In the genomic region with DNA sequence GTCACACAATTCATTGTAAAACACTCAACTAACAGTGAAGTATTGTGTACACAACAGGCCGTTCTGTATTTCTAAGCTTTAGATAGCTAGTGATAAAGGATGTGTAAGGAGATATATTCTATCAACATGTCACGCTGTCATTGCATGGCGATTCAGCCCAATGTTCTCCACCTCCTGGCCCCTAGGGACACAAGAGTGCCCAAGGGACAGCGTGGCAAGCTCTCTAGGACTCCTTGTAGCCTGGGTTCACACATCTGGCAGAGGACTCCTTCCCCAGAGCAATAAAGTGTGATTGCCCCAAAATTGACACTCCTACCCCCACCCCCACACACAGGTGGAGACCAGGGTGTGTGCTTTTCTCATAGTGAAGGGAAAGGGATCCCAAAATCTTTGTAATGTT, we compare ENCODE assay signal across 1 cellular context.
A peak's percentile ranks its signal among the peaks of the same experiment; 100 is the strongest.
TF ChIP-seq lines count a peak whose summit lies in the region.

No MANE protein-coding gene starts in this region.

TF ChIP-seq in K562, 482 proteins besides CTCF, POLR2A, EP300 and RAD21:
- TF ChIP-seq PHB (CRISPR knock-in tag; IDR thresholded peaks at IDR 0.05) (no peak), SP2 (IDR thresholded peaks at IDR 0.05; ENCODE audit: extremely low read depth, low read depth, low read length, poor library complexity, severe bottlenecking) (peak; percentile 38), NR2F6 (CRISPR knock-in tag; IDR thresholded peaks at IDR 0.05) (no peak), ARNT (IDR thresholded peaks at IDR 0.05) (no peak), KAT2B (IDR thresholded peaks at IDR 0.05; ENCODE audit: low read depth, low read length) (no peak)
- TF ChIP-seq, protein P1, sequence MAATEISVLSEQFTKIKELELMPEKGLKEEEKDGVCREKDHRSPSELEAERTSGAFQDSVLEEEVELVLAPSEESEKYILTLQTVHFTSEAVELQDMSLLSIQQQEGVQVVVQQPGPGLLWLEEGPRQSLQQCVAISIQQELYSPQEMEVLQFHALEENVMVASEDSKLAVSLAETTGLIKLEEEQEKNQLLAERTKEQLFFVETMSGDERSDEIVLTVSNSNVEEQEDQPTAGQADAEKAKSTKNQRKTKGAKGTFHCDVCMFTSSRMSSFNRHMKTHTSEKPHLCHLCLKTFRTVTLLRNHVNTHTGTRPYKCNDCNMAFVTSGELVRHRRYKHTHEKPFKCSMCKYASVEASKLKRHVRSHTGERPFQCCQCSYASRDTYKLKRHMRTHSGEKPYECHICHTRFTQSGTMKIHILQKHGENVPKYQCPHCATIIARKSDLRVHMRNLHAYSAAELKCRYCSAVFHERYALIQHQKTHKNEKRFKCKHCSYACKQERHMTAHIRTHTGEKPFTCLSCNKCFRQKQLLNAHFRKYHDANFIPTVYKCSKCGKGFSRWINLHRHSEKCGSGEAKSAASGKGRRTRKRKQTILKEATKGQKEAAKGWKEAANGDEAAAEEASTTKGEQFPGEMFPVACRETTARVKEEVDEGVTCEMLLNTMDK (IDR thresholded peaks at IDR 0.05; ENCODE audit: borderline replicate concordance, insufficient read depth, low read depth, low read length, poor library complexity, severe bottlenecking): no peak
- TF ChIP-seq, protein P2, sequence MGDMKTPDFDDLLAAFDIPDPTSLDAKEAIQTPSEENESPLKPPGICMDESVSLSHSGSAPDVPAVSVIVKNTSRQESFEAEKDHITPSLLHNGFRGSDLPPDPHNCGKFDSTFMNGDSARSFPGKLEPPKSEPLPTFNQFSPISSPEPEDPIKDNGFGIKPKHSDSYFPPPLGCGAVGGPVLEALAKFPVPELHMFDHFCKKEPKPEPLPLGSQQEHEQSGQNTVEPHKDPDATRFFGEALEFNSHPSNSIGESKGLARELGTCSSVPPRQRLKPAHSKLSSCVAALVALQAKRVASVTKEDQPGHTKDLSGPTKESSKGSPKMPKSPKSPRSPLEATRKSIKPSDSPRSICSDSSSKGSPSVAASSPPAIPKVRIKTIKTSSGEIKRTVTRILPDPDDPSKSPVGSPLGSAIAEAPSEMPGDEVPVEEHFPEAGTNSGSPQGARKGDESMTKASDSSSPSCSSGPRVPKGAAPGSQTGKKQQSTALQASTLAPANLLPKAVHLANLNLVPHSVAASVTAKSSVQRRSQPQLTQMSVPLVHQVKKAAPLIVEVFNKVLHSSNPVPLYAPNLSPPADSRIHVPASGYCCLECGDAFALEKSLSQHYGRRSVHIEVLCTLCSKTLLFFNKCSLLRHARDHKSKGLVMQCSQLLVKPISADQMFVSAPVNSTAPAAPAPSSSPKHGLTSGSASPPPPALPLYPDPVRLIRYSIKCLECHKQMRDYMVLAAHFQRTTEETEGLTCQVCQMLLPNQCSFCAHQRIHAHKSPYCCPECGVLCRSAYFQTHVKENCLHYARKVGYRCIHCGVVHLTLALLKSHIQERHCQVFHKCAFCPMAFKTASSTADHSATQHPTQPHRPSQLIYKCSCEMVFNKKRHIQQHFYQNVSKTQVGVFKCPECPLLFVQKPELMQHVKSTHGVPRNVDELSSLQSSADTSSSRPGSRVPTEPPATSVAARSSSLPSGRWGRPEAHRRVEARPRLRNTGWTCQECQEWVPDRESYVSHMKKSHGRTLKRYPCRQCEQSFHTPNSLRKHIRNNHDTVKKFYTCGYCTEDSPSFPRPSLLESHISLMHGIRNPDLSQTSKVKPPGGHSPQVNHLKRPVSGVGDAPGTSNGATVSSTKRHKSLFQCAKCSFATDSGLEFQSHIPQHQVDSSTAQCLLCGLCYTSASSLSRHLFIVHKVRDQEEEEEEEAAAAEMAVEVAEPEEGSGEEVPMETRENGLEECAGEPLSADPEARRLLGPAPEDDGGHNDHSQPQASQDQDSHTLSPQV (IDR thresholded peaks at IDR 0.05): no peak
